In the genomic region with DNA sequence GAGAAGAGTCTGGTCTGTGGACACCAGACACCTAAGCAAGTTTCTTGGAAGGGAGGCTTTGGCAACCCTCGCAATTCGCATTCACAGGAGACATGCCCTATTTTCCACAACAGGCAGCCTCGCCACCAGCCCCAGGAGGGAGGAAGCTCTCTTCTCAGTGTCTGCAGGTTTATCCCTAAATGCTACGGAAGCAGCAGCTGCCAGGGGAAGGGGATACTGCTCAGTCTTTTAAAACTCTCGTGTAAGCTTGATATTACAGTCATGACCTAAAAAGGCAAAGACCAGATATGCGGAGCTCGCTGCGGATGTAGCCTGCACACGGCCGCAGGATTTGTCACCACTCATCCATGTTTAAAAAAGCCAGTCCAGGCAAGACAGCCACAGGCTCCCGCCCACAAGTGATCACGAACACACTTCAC, we compare ENCODE assay signal across 12 cellular contexts.
DNase-seq lines count a peak whose midpoint lies in the region; ATAC-seq, FAIRE-seq and TF ChIP-seq lines count a peak whose summit lies in the region.
"Had no signal": no experiment of that assay in that cellular context is flagged by ENCODE, and none has a peak within 500 bp of the region (broad histone marks: within the 10 kb centered on the region; RNA-seq: fewer than 3 reads in every experiment).

No MANE protein-coding gene starts in this region.

- intact Hi-C loops in right lobe of liver (cut with DNase I) = no loop called here

- H3K27ac ChIP-seq in right lobe of liver (peak overlapping the region in 1 of 3 donors; percentile 38), suprapubic skin (peak overlapping the region; percentile 3)

- TF ChIP-seq CTCF in bronchial epithelial cell (IDR thresholded peaks at IDR 0.05; ENCODE audit: insufficient read depth, low read length, severe bottlenecking) (no peak), right lobe of liver (IDR thresholded peaks at IDR 0.05) (no peak), suprapubic skin (IDR thresholded peaks at IDR 0.05) (no peak)

- H3K27me3 ChIP-seq in bronchial epithelial cell (ENCODE audit: control insufficient read depth, insufficient read depth, low read length) (no peaks in the 10 kb centered on the region), right lobe of liver (no peaks in the 10 kb centered on the region), suprapubic skin (no peaks in the 10 kb centered on the region)

- peak; percentile 47 to 70 (median 64) for ATAC-seq in right lobe of liver

- no peak for TF ChIP-seq EP300 in suprapubic skin (IDR thresholded peaks at IDR 0.05)

- no peaks in the 10 kb centered on the region for H3K36me3 ChIP-seq in bronchial epithelial cell (ENCODE audit: control insufficient read depth, insufficient read depth, low read length)
- no peaks in the 10 kb centered on the region for H3K36me3 ChIP-seq in right lobe of liver
- peaks cover 3% of the 10 kb centered on the region for H3K36me3 ChIP-seq in suprapubic skin

- TF ChIP-seq POLR2A in right lobe of liver (IDR thresholded peaks at IDR 0.05) (no peak), suprapubic skin (IDR thresholded peaks at IDR 0.05) (no peak)

- WGBS in right lobe of liver (ENCODE audit: insufficient coverage, low coverage, low lambda C conversion rate, missing lambda C conversion rate) = 50% methylated on average over 7 of the region's 12 CpGs
- WGBS in suprapubic skin = 17% methylated on average over 12 of the region's 12 CpGs

- DNase-seq in NCI-H748 (lab: John Stamatoyannopoulos, UW; ENCODE audit: unreplicated experiment) (peak; percentile 37), NCI-H748 treated with DMSO at 0.1 percent for 48 hours (lab: John Stamatoyannopoulos, UW) (no peak), bronchial epithelial cell (ENCODE audit: low read depth) (peak; percentile 69), right lobe of liver (no peak), suprapubic skin (ENCODE audit: low spot score in 2 of 2) (no peak), GF-D8 (lab: John Stamatoyannopoulos, UW) (no peak), NCI-H526 (lab: John Stamatoyannopoulos, UW) (no peak)
- DNase-seq in activated CD4-positive, alpha-beta T cell treated with anti-CD3 and anti-CD28 coated beads for 4 hours = no peak
- DNase-seq: 8988T; activated CD4-positive, alpha-beta T cell treated with anti-CD3 and anti-CD28 coated beads, Interleukin-2, amount 50 U/mL, for 1 hour; NCI-H524 treated with DMSO at 0.1 percent for 48 hours; stimulated activated CD4-positive, alpha-beta T cell treated with anti-CD3 and anti-CD28 coated beads, Interleukin-15, amount 100 ng/mL, for 24 hours had no signal

- H3K4me1 ChIP-seq in right lobe of liver (no peaks in the 10 kb centered on the region), suprapubic skin (peaks cover 30% of the 10 kb centered on the region)

- H3K9me3 ChIP-seq in right lobe of liver (no peaks in the 10 kb centered on the region), suprapubic skin (no peaks in the 10 kb centered on the region)

- FAIRE-seq in bronchial epithelial cell (lab: Jason Lieb, UNC) = no peak

- H3K4me3 ChIP-seq in bronchial epithelial cell (ENCODE audit: low read depth, low read length) = no peak overlapping the region
- no peak overlapping the region for H3K4me3 ChIP-seq in right lobe of liver
- peak overlapping the region; percentile 22 for H3K4me3 ChIP-seq in suprapubic skin

Comparison
In these comparisons a context has a peak if more than half of its experiments do, and no peak if none do; other contexts are left out.
1. DNase-seq: peak in NCI-H748 (single experiment) and bronchial epithelial cell (single experiment); none in NCI-H748 treated with DMSO at 0.1 percent for 48 hours (single experiment), right lobe of liver (0 of 3), suprapubic skin (0 of 2), activated CD4-positive, alpha-beta T cell treated with anti-CD3 and anti-CD28 coated beads for 4 hours (0 of 2), GF-D8 (single experiment) and NCI-H526 (0 of 2).